In the genomic region with DNA sequence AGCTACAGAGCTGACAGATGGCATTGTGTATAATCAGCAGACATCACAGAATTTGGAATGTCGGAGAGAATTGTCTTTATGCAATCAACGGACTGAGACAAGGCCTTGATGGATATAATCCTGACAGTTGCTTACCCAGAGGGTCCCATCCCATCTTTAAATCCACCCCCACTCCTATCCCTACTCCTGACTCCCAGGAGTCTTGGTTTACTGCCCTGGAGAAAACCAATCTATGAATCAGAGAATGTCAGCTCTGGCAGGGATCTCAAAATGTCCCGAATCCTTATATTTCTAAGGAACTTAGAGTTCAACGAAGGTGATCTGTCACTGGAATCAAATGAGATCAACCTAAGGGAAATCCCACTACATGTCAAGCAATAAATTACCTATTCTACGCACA, we compare ENCODE assay signal across 9 cellular contexts.
"Had no signal": no experiment of that assay in that cellular context is flagged by ENCODE, and none has a peak within 500 bp of the region (broad histone marks: within the 10 kb centered on the region; RNA-seq: fewer than 3 reads in every experiment).

No MANE protein-coding gene starts in this region.

- H3K27me3 Mint-ChIP-seq: IgD-negative memory B cell had no signal

- H3K36me3 Mint-ChIP-seq: IgD-negative memory B cell had no signal

- H3K27ac Mint-ChIP-seq: HFFc6, IgD-negative memory B cell had no signal

- H3K4me1 Mint-ChIP-seq: IgD-negative memory B cell had no signal

- H3K9me3 ChIP-seq: HAP-1 had no signal

- ATAC-seq: HCT116 had no signal

- DNase-seq: GM23248, GOT3, H7, HFFc6, KBM-7 had no signal

- H3K4me3 Mint-ChIP-seq: HFFc6, IgD-negative memory B cell had no signal

- H3K4me3 ChIP-seq: GM23248, HAP-1 had no signal

- H3K27ac ChIP-seq: GM23248, HL-60 had no signal

- H3K36me3 ChIP-seq: HAP-1 had no signal
